27 cellular contexts compared by ENCODE assay signal in the genomic region with DNA sequence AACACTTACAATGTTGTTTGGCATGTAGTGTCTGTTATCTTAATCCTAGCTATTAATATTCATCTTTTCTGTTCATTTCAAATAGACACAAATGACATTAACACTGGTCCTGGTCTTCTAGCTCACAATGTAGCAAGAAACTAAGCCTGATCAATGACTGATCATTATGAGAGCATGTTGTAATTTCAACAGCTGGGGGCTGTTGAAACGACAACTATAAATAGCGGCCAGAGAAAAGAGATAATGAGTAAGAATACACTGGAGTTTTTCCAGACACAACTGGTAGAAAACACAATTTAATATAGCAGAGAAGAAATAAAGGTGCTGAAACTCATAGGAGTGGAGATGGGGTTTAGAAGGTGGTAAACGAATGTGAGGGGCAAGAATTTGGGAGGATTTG.
DNase-seq lines count a peak whose midpoint lies in the region; ATAC-seq and TF ChIP-seq lines count a peak whose summit lies in the region.
"Had no signal": no experiment of that assay in that cellular context is flagged by ENCODE, and none has a peak within 500 bp of the region (broad histone marks: within the 10 kb centered on the region; RNA-seq: fewer than 3 reads in every experiment).

No MANE protein-coding gene starts in this region.

- ATAC-seq in Right ventricle myocardium superior (ENCODE audit: poor library complexity) (peak; percentile 62), heart left ventricle (no peak)
- ATAC-seq: A549; CD8-positive, alpha-beta T cell had no signal

- DNase-seq in Right ventricle myocardium superior, result no peak
- no peak for DNase-seq in heart left ventricle
- DNase-seq: 8988T; ACHN; AML-193; BE2C; C1 segment of cervical spinal cord; Caco-2; Calu3; CD4-positive, alpha-beta memory T cell; CD4-positive, alpha-beta T cell; CD4-positive, CD25-positive, alpha-beta regulatory T cell; CD8-positive, alpha-beta memory T cell; CD8-positive, alpha-beta T cell; COR-L47; DMS 273 treated with DMSO at 0.1 percent for 48 hours; DMS153; DMS53; DMS79; DMS79 treated with DMSO at 0.1 percent for 48 hours; DND-41; EL had no signal

- WGBS in heart left ventricle, 4 donors, result 28 to 46% (median 31%) methylated on average over 3 of the region's 3 CpGs

- H3K27ac ChIP-seq in heart left ventricle, result no peak overlapping the region
- H3K27ac ChIP-seq: 22Rv1; A549; BLaER1; BLaER1 treated with 17β-estradiol and CSF1 and Interleukin-3, amounts not matched to agents 10 nM and 100 nM; C4-2B had no signal

- H3K9me3 ChIP-seq in heart left ventricle, result no peaks in the 10 kb centered on the region
- H3K9me3 ChIP-seq: A549; BE2C; BLaER1; BLaER1 treated with 17β-estradiol and CSF1 and Interleukin-3, amounts not matched to agents 10 nM and 100 nM; Caco-2 had no signal

- H3K4me3 ChIP-seq in heart left ventricle, result no peak overlapping the region
- H3K4me3 ChIP-seq: A549; BLaER1; BLaER1 treated with 17β-estradiol and CSF1 and Interleukin-3, amounts not matched to agents 10 nM and 100 nM had no signal

- peaks cover 0 to 5% (median 0%) of the 10 kb centered on the region in 9 donors for H3K27me3 ChIP-seq in heart left ventricle
- H3K27me3 ChIP-seq: BE2C; BLaER1; BLaER1 treated with 17β-estradiol and CSF1 and Interleukin-3, amounts not matched to agents 10 nM and 100 nM had no signal

- peaks cover 0 to 7% (median 0%) of the 10 kb centered on the region in 12 donors for H3K4me1 ChIP-seq in heart left ventricle
- H3K4me1 ChIP-seq: A549; BE2C; BLaER1; BLaER1 treated with 17β-estradiol and CSF1 and Interleukin-3, amounts not matched to agents 10 nM and 100 nM; Caco-2 had no signal

- intact Hi-C loops in Right ventricle myocardium superior (cut with DNase I) (no loop called here), heart left ventricle (cut with DNase I) (no loop called here)

- no peak for TF ChIP-seq CTCF in heart left ventricle (IDR thresholded peaks at IDR 0.05)

- H3K36me3 ChIP-seq in heart left ventricle, result no peaks in the 10 kb centered on the region
- H3K36me3 ChIP-seq: BE2C; BLaER1; BLaER1 treated with 17β-estradiol and CSF1 and Interleukin-3, amounts not matched to agents 10 nM and 100 nM had no signal

- no peak for TF ChIP-seq POLR2A in heart left ventricle (IDR thresholded peaks at IDR 0.05)
